10 cellular contexts compared by ENCODE assay signal in the genomic region with DNA sequence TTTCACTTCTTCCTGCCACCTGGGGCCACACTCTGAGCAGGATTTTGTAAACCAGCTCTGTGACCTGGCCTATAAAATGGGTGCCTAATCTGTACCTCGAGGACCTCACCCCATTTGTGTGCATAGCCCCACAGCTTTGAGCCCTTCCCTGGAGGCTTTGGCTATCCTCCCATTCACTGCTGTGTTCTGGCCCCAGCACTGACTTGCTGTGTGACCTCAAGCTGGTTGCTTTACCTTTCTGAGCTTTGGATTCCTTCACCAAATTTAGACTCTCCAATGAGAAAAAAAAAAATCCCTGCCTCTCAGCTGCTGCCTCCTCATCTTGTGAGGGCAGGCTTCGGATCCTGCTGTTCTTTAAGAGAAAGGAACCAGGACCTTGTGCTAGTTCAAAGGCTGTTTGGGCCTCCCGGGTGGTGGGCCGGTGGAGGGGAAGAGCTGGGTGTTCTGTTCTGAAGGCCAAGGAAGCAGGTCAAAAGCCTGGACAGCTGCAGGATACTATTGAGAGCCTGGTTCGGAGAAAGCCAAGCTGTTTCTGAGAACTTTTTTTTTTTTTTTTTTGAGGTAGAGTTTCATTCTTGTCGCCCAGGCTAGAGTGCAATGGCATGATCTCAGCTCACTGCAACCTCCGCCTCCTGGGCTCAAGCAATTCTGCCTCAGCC. TPM values are rescaled to one million over a fixed set of nuclear protein-coding genes. Genes with fewer than 3 reads are reported as not detected.
DNase-seq lines count a peak whose midpoint lies in the region; ATAC-seq and TF ChIP-seq lines count a peak whose summit lies in the region.
"Had no signal": no experiment of that assay in that cellular context is flagged by ENCODE, and none has a peak within 500 bp of the region (broad histone marks: within the 10 kb centered on the region; RNA-seq: fewer than 3 reads in every experiment).

No MANE protein-coding gene starts in this region.

- TF ChIP-seq CTCF in cardiac muscle cell (IDR thresholded peaks at IDR 0.05; ENCODE audit: low read depth, low read length) = no peak
- no peak for TF ChIP-seq CTCF in lower lobe of right lung (IDR thresholded peaks at IDR 0.05)
- TF ChIP-seq CTCF in upper lobe of right lung (IDR thresholded peaks at IDR 0.05) = no peak

- peaks cover 18 to 26% of the 10 kb centered on the region in 2 donors for H3K36me3 Mint-ChIP-seq in activated naive CD4-positive, alpha-beta T cell treated with anti-CD3 and anti-CD28 coated beads, Interleukin-2, amount 50 U/mL, for 72 hours

- H3K9me3 ChIP-seq in cardiac muscle cell (ENCODE audit: low read depth) = no peaks in the 10 kb centered on the region
- H3K9me3 ChIP-seq in lower lobe of right lung = no peaks in the 10 kb centered on the region
- H3K9me3 ChIP-seq in upper lobe of right lung = no peaks in the 10 kb centered on the region

- H3K9me3 Mint-ChIP-seq in activated naive CD4-positive, alpha-beta T cell treated with anti-CD3 and anti-CD28 coated beads, Interleukin-2, amount 50 U/mL, for 72 hours = no peaks in the 10 kb centered on the region

- H3K4me3 ChIP-seq in cardiac muscle cell (no peak overlapping the region), lower lobe of right lung (no peak overlapping the region), upper lobe of right lung (no peak overlapping the region)

- ATAC-seq in Right ventricle myocardium inferior (no peak), lower lobe of right lung (no peak), upper lobe of right lung (no peak), GM21515 (IDR thresholded peaks at IDR 0.05; ENCODE audit: unreplicated experiment) (no peak)
- ATAC-seq in activated naive CD4-positive, alpha-beta T cell treated with anti-CD3 and anti-CD28 coated beads, Interleukin-2, amount 50 U/mL, for 72 hours = no peak

- intact Hi-C loops in Right ventricle myocardium inferior (cut with DNase I) (no loop called here), lower lobe of right lung (cut with DNase I) (no loop called here), upper lobe of right lung (cut with DNase I) (no loop called here)

- H3K27me3 ChIP-seq in cardiac muscle cell (no peaks in the 10 kb centered on the region), lower lobe of right lung (ENCODE audit: low read depth) (no peaks in the 10 kb centered on the region), upper lobe of right lung (no peaks in the 10 kb centered on the region)

- DNase-seq in cardiac muscle cell (ENCODE audit: low read depth in 1 of 2, low spot score in 1 of 2) = no peak
- DNase-seq in Right ventricle myocardium inferior (ENCODE audit: missing footprints) = no peak
- DNase-seq in activated naive CD4-positive, alpha-beta T cell treated with anti-CD3 and anti-CD28 coated beads, Interleukin-2, amount 50 U/mL, for 72 hours (ENCODE audit: low spot score in 2 of 2) = no peak
- DNase-seq in lower lobe of right lung = no peak
- DNase-seq in upper lobe of right lung = peak; percentile 21
- no peak for DNase-seq in T-helper 9 cell
- no peak for DNase-seq in DMS53 treated with DMSO at 0.1 percent for 48 hours (lab: John Stamatoyannopoulos, UW; ENCODE audit: unreplicated experiment)
- DNase-seq: stimulated activated CD4-positive, alpha-beta T cell treated with anti-CD3 and anti-CD28 coated beads, Interleukin-4, amount 100 ng/mL, for 4 hours had no signal

- H3K36me3 ChIP-seq in cardiac muscle cell (peaks cover 21% of the 10 kb centered on the region), lower lobe of right lung (peaks cover 41% of the 10 kb centered on the region), upper lobe of right lung (peaks cover 36% of the 10 kb centered on the region)

- peaks cover 54% of the 10 kb centered on the region for H3K4me1 ChIP-seq in cardiac muscle cell (ENCODE audit: low read depth)
- H3K4me1 ChIP-seq in lower lobe of right lung = peaks cover 38% of the 10 kb centered on the region
- H3K4me1 ChIP-seq in upper lobe of right lung = peaks cover 19% of the 10 kb centered on the region

- peak overlapping the region; percentile 84 to 95 for H3K27ac Mint-ChIP-seq in activated naive CD4-positive, alpha-beta T cell treated with anti-CD3 and anti-CD28 coated beads, Interleukin-2, amount 50 U/mL, for 72 hours

- H3K27ac ChIP-seq in cardiac muscle cell (peak overlapping the region; percentile 90), lower lobe of right lung (peak overlapping the region; percentile 53), upper lobe of right lung (no peak overlapping the region)
- H3K27ac ChIP-seq: epithelial cell of prostate had no signal

RNA-seq across cellular contexts. Expression of a gene that starts 1.1 kb away (rescaled TPM):
- total RNA-seq in cardiac muscle cell = 246 and 281 TPM in 2 replicates
- 244 and 260 TPM in 2 replicates for polyA plus RNA-seq in cardiac muscle cell
- 179 TPM for total RNA-seq in Right ventricle myocardium inferior
- 1 to 10 TPM in 1 of 2 donors, under 1 TPM in 1; 0.87 to 2.3 TPM for total RNA-seq in activated naive CD4-positive, alpha-beta T cell treated with anti-CD3 and anti-CD28 coated beads, Interleukin-2, amount 50 U/mL, for 72 hours
- total RNA-seq in lower lobe of right lung = 2.6 TPM
- total RNA-seq in upper lobe of right lung = 2.0 TPM

RNA-seq across cellular contexts. Expression of a gene that starts 16.9 kb away (rescaled TPM):
- total RNA-seq in cardiac muscle cell = 29.5 and 60.8 TPM in 2 replicates
- 60.8 and 64.0 TPM in 2 replicates for polyA plus RNA-seq in cardiac muscle cell
- total RNA-seq in Right ventricle myocardium inferior = 46.8 TPM
- 10 to 100 TPM; 12.5 to 12.6 TPM for total RNA-seq in activated naive CD4-positive, alpha-beta T cell treated with anti-CD3 and anti-CD28 coated beads, Interleukin-2, amount 50 U/mL, for 72 hours
- total RNA-seq in lower lobe of right lung = 30.4 TPM
- total RNA-seq in upper lobe of right lung = 27.6 TPM

RNA-seq across cellular contexts. Expression of a gene that starts 17.5 kb away (rescaled TPM):
- total RNA-seq in cardiac muscle cell (168 and 360 TPM in 2 replicates), Right ventricle myocardium inferior (172 TPM), lower lobe of right lung (269 TPM), upper lobe of right lung (294 TPM)
- polyA plus RNA-seq in cardiac muscle cell = 143 and 233 TPM in 2 replicates
- 100 to 1,000 TPM; 323 to 406 TPM for total RNA-seq in activated naive CD4-positive, alpha-beta T cell treated with anti-CD3 and anti-CD28 coated beads, Interleukin-2, amount 50 U/mL, for 72 hours

RNA-seq across cellular contexts. Expression of a gene that starts 37.9 kb away (rescaled TPM):
- 1.2 and 1.4 TPM in 2 replicates for total RNA-seq in cardiac muscle cell
- polyA plus RNA-seq in cardiac muscle cell = 0.65 and 1.3 TPM in 2 replicates
- total RNA-seq in Right ventricle myocardium inferior = 1.9 TPM
- 1 to 10 TPM in 1 of 2 donors, under 1 TPM in 1; 0.84 to 1.3 TPM for total RNA-seq in activated naive CD4-positive, alpha-beta T cell treated with anti-CD3 and anti-CD28 coated beads, Interleukin-2, amount 50 U/mL, for 72 hours
- 1.7 TPM for total RNA-seq in lower lobe of right lung
- total RNA-seq in upper lobe of right lung = 0.72 TPM

RNA-seq across cellular contexts. Expression of a gene that starts 42.1 kb away (rescaled TPM):
- total RNA-seq in cardiac muscle cell (24.3 and 35.9 TPM in 2 replicates), Right ventricle myocardium inferior (11.3 TPM), lower lobe of right lung (29.1 TPM), upper lobe of right lung (28.9 TPM)
- polyA plus RNA-seq in cardiac muscle cell = 16.1 and 31.1 TPM in 2 replicates
- total RNA-seq in activated naive CD4-positive, alpha-beta T cell treated with anti-CD3 and anti-CD28 coated beads, Interleukin-2, amount 50 U/mL, for 72 hours = 10 to 100 TPM; 67.7 to 83.2 TPM

Comparison
In these comparisons a context has a peak if more than half of its experiments do, and no peak if none do; other contexts are left out.
1. RNA of a gene that starts 1.1 kb away (total RNA-seq): 246 to 281 TPM in cardiac muscle cell and 179 TPM in Right ventricle myocardium inferior (single experiment); 2.6 TPM in lower lobe of right lung (single experiment), 0.87 to 2.3 TPM in activated naive CD4-positive, alpha-beta T cell treated with anti-CD3 and anti-CD28 coated beads, Interleukin-2, amount 50 U/mL, for 72 hours and 2.0 TPM in upper lobe of right lung (single experiment); every median in the first group is over 10 times any median in the second.